10 cellular contexts compared by ENCODE assay signal in genomic region chr1:9437931-9438330, GRCh38.
A peak's percentile ranks its signal among the peaks of the same experiment; 100 is the strongest.
DNase-seq lines count a peak whose midpoint lies in the region; ATAC-seq and TF ChIP-seq lines count a peak whose summit lies in the region.
"Had no signal": no experiment of that assay in that cellular context is flagged by ENCODE, and none has a peak within 500 bp of the region (broad histone marks: within the 10 kb centered on the region; RNA-seq: fewer than 3 reads in every experiment).

No MANE protein-coding gene starts in this region.

- H3K4me2 ChIP-seq in PC-9: no peak overlapping the region

- peak in 2 of 8 donors; percentile 5 to 29 for ATAC-seq in heart right ventricle

- H3K4me3 ChIP-seq in AG10803 (ENCODE audit: low read length) (no peak overlapping the region), heart right ventricle (no peak overlapping the region), PC-9 (no peak overlapping the region)

- H3K27me3 ChIP-seq in heart right ventricle: no peaks in the 10 kb centered on the region
- no peaks in the 10 kb centered on the region for H3K27me3 ChIP-seq in PC-9 (ENCODE audit: insufficient read depth, low read depth)

- no TSS peak for BruUV-seq in PC-9 (replicated peaks; lab: Mats Ljungman, UMichigan)

- H2AFZ ChIP-seq in PC-9: no peak overlapping the region

- H4K20me1 ChIP-seq in PC-9 (ENCODE audit: insufficient read depth): no peaks in the 10 kb centered on the region

- WGBS in heart right ventricle, 2 donors: 71 to 72% methylated on average over 12 of the region's 12 CpGs

- H3K36me3 ChIP-seq in heart right ventricle (no peaks in the 10 kb centered on the region), PC-9 (ENCODE audit: low read depth) (no peaks in the 10 kb centered on the region)

- TF ChIP-seq CTCF in AG10803 (conservative IDR thresholded peaks at IDR 0.05; ENCODE audit: low read length) (no peak), heart right ventricle (IDR thresholded peaks at IDR 0.05) (no peak), PC-9 (conservative IDR thresholded peaks at IDR 0.05) (no peak)

- no peaks in the 10 kb centered on the region for H3K79me2 ChIP-seq in PC-9 (ENCODE audit: low read depth)

- H3K9me3 ChIP-seq in heart right ventricle (no peaks in the 10 kb centered on the region), PC-9 (ENCODE audit: insufficient read depth, low read depth) (no peaks in the 10 kb centered on the region)

- H3K27ac ChIP-seq in angular gyrus (ENCODE audit: low read depth, low read length) (peak overlapping the region; percentile 38), heart right ventricle (peak overlapping the region in 9 of 10 donors; percentile 9 to 91 (median 56)), PC-9 (no peak overlapping the region)

- no peaks in the 10 kb centered on the region for H3F3A ChIP-seq in PC-9 (ENCODE audit: insufficient read depth, low read depth)

- DNase-seq in AG10803 (ENCODE audit: low read depth) (peak; percentile 70), heart right ventricle (peak; percentile 31 to 42), pons (ENCODE audit: low spot score) (peak; percentile 56), T-helper 2 cell (no peak), PC-9 (no peak), retina (no peak), HT-29 (ENCODE audit: low spot score) (no peak)
- DNase-seq: CD4-positive, alpha-beta T cell; Kasumi-1 had no signal

- H3K9me2 ChIP-seq in PC-9 (ENCODE audit: insufficient read depth): no peaks in the 10 kb centered on the region

- CTCF ChIA-PET in PC-9 (lab: Charles Lee): no interaction called here

- POLR2A ChIA-PET in PC-9 (lab: Charles Lee; ENCODE audit: unreplicated experiment): interaction anchor here (0.6 kb wide), 1 partner anchor 29 kb away, joined by 3 read pairs; no protein-coding TSS in a partner anchor

- H3K4me1 ChIP-seq in heart right ventricle: peaks cover 5 to 88% (median 50%) of the 10 kb centered on the region in 9 donors
- H3K4me1 ChIP-seq in PC-9 (replicated peaks; ENCODE audit: insufficient read depth): no peaks in the 10 kb centered on the region

- intact Hi-C loops in heart right ventricle (cut with DNase I): loop anchor here in 1 of 10 donors (5.0 kb wide), 1 partner anchor 49 kb away; no protein-coding TSS in a partner anchor
- intact Hi-C loops in PC-9 (cut with micrococcal nuclease; ENCODE audit: unreplicated experiment): no loop called here

Comparison
In these comparisons a context has a peak if more than half of its experiments do, and no peak if none do; other contexts are left out.
1. DNase-seq: peak in AG10803 (single experiment), heart right ventricle (2 of 2) and pons (single experiment); none in T-helper 2 cell (0 of 5), PC-9 (0 of 2), retina (single experiment) and HT-29 (single experiment).